In the genomic region with DNA sequence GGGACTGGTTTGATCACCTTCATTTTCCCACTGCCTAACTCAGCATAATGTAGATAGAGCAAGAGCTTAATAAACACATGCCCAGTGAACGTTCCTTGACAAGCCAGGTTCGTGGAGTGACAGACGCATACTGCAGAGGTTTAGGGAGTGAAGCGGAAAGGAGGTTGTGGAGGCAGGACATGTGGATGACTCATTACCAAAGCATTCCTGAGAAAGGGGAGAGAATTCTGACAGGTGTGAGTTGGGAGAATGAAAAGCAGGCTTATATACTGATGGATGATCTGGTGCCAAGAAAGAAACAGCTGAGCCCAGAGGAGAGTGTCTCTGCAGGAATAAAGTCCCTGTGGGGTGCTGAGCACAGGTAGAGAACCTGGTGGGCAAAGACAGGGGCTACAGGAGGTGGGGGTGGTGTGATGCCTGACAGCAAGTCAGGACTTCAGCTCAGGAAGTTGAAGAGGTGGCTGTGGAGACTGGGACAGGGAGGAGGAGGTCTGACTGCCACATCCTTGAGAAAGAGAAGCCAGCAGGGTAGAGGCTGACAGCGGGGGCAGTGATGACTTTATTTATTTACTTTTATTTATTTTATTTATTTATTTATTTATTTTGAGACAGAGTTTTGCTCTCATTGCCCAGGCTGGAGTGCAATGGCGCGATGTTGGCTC, we compare ENCODE assay signal across 15 cellular contexts. TPM values are rescaled to one million over a fixed set of nuclear protein-coding genes. Genes with fewer than 3 reads are reported as not detected.
DNase-seq lines count a peak whose midpoint lies in the region; ATAC-seq and TF ChIP-seq lines count a peak whose summit lies in the region.
"Had no signal": no experiment of that assay in that cellular context is flagged by ENCODE, and none has a peak within 500 bp of the region (broad histone marks: within the 10 kb centered on the region; RNA-seq: fewer than 3 reads in every experiment).

No MANE protein-coding gene starts in this region.

- peaks cover 22% of the 10 kb centered on the region for H3K4me1 Mint-ChIP-seq in endothelial cell (ENCODE audit: unreplicated experiment)

- H3K27me3 ChIP-seq in testis: no peaks in the 10 kb centered on the region
- H3K27me3 ChIP-seq: gastrocnemius medialis had no signal

- TF ChIP-seq CTCF in endothelial cell (IDR thresholded peaks at IDR 0.05; ENCODE audit: unreplicated experiment) (no peak), testis (IDR thresholded peaks at IDR 0.05) (no peak)

- H3K4me3 Mint-ChIP-seq in endothelial cell (ENCODE audit: unreplicated experiment): peak overlapping the region; percentile 3

- no peak for TF ChIP-seq POLR2A in testis (IDR thresholded peaks at IDR 0.05)

- H3K27me3 Mint-ChIP-seq in endothelial cell (ENCODE audit: unreplicated experiment): peaks cover 19% of the 10 kb centered on the region

- H3K36me3 ChIP-seq in testis (ENCODE audit: low read depth, missing control alignments): no peaks in the 10 kb centered on the region

- intact Hi-C loops in testis (cut with DNase I; ENCODE audit: low total_unique reads): no loop called here

- peaks cover 10% of the 10 kb centered on the region for H3K36me3 Mint-ChIP-seq in endothelial cell (ENCODE audit: low read depth, unreplicated experiment)

- 54 to 63% methylated on average over 7 of the region's 7 CpGs for WGBS in testis, 2 donors

- DNase-seq in NCI-H510A (lab: John Stamatoyannopoulos, UW) (peak; percentile 16), NCI-H510A treated with DMSO at 0.1 percent for 48 hours (lab: John Stamatoyannopoulos, UW) (no peak), NCI-H226 (peak; percentile 84), endothelial cell (ENCODE audit: low spot score) (no peak), renal cortical epithelial cell (ENCODE audit: low read depth) (peak; percentile 83), midbrain (lab: John Stamatoyannopoulos, UW) (no peak), testis (no peak)
- DNase-seq: activated CD8-positive, alpha-beta memory T cell treated with anti-CD3 and anti-CD28 coated beads, Interleukin-2, amount 50 U/mL, for 48 hours; amygdala; gastrocnemius medialis; H7; tibial artery had no signal

- peak overlapping the region; percentile 5 for H3K27ac Mint-ChIP-seq in endothelial cell (ENCODE audit: unreplicated experiment)

- no peak overlapping the region for H3K4me3 ChIP-seq in testis
- H3K4me3 ChIP-seq: gastrocnemius medialis, GM12878, tibial artery had no signal

- ATAC-seq in GM18861 (IDR thresholded peaks at IDR 0.05; ENCODE audit: unreplicated experiment): no peak
- ATAC-seq: gastrocnemius medialis, GM12878 had no signal

- no peaks in the 10 kb centered on the region for H3K9me3 ChIP-seq in testis
- H3K9me3 ChIP-seq: gastrocnemius medialis, tibial artery had no signal

- H3K9me3 Mint-ChIP-seq in endothelial cell (ENCODE audit: unreplicated experiment): no peaks in the 10 kb centered on the region

- no peak overlapping the region for H3K27ac ChIP-seq in testis
- H3K27ac ChIP-seq: gastrocnemius medialis, KMS-11, tibial artery had no signal

- peaks cover 14% of the 10 kb centered on the region for H3K4me1 ChIP-seq in testis

RNA-seq across cellular contexts. Expression of a gene that starts 2.4 kb away (rescaled TPM):
- total RNA-seq in endothelial cell (ENCODE audit: unreplicated experiment): 925 TPM
- total RNA-seq in renal cortical epithelial cell: 846 and 1,109 TPM in 2 replicates
- 100 to 1,000 TPM; 491 to 999 TPM for total RNA-seq in testis
- 965 TPM for polyA plus RNA-seq in testis (ENCODE audit: insufficient read depth, low read depth, low replicate concordance)

RNA-seq across cellular contexts. Expression of a gene that starts 14.7 kb away (rescaled TPM):
- total RNA-seq in endothelial cell (ENCODE audit: unreplicated experiment) (19.8 TPM), renal cortical epithelial cell (53.1 and 140 TPM in 2 replicates), testis (10 to 100 TPM; 16.0 to 17.1 TPM)
- 26.7 TPM for polyA plus RNA-seq in testis (ENCODE audit: insufficient read depth, low read depth, low replicate concordance)

RNA-seq across cellular contexts. Expression of a gene that starts 23.2 kb away (rescaled TPM):
- total RNA-seq in endothelial cell (ENCODE audit: unreplicated experiment) (5.4 TPM), renal cortical epithelial cell (8.7 and 16.3 TPM in 2 replicates), testis (10 to 100 TPM; 38.9 to 51.6 TPM)
- 27.7 TPM for polyA plus RNA-seq in testis (ENCODE audit: insufficient read depth, low read depth, low replicate concordance)

RNA-seq across cellular contexts. Expression of a gene that starts 24.2 kb away (rescaled TPM):
- 7.1 TPM for total RNA-seq in endothelial cell (ENCODE audit: unreplicated experiment)
- 22.2 and 22.7 TPM in 2 replicates for total RNA-seq in renal cortical epithelial cell
- 10 to 100 TPM; 26.7 to 27.1 TPM for total RNA-seq in testis
- polyA plus RNA-seq in testis (ENCODE audit: insufficient read depth, low read depth, low replicate concordance): 26.0 TPM

RNA-seq across cellular contexts. Expression of a gene that starts 30.8 kb away (rescaled TPM):
- total RNA-seq in endothelial cell (ENCODE audit: unreplicated experiment): 60.6 TPM
- total RNA-seq in renal cortical epithelial cell: 51.7 and 69.4 TPM in 2 replicates
- total RNA-seq in testis: 10 to 100 TPM; 47.1 to 54.1 TPM
- 35.8 TPM for polyA plus RNA-seq in testis (ENCODE audit: insufficient read depth, low read depth, low replicate concordance)

Comparison
In these comparisons a context has a peak if more than half of its experiments do, and no peak if none do; other contexts are left out.
1. DNase-seq: peak in NCI-H510A (single experiment), NCI-H226 (single experiment) and renal cortical epithelial cell (single experiment); none in NCI-H510A treated with DMSO at 0.1 percent for 48 hours (single experiment), endothelial cell (single experiment), midbrain (single experiment) and testis (single experiment).